ENCODE assay signal across 8 cellular contexts in the genomic region with DNA sequence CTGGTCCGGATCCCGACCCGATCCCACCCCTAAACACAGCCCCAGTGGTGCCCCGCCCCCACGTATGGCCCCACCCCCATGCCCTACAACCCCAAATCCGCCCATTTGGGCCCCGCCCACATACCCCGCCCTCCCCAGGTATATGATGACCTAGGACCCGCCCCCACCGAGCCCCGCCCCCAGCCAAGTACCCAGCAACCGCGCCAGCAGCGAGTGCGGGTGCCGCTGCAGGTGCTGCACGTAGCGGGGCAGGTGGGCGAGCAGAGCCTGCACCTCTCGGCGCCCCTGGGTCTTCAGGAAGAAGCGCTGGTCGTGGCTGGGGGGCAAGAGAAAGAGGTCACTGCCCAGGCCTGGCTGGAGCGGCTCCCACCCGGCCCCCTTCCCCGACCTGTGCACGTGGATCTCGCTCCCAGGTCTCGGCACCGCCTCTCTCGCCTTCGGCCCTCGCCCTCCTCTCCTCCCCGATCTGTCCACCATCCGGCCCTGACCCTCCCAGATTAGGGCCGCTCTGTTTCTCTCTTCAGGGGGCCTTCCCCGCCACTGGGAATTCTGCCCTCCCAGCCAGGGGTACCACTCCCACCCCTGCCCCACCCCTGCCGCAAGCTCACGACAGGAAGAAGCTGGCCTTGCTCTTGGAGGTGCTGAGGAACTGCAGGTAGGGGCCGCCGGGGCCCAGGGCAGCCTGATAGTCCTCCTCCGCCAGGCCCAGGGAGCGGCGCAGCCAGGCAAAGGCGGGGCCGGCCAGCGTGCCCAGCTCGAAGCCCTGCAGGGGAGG. TPM values are rescaled to one million over a fixed set of nuclear protein-coding genes. Genes with fewer than 3 reads are reported as not detected.
DNase-seq lines count a peak whose midpoint lies in the region; ATAC-seq and TF ChIP-seq lines count a peak whose summit lies in the region.

No MANE protein-coding gene starts in this region.

- H3K27me3 Mint-ChIP-seq in T-helper 2 cell treated with Interferon-gamma antibody and Interleukin-4, amounts not matched to agents 5 μg/mL and 100 μg/mL, for 36 hours (ENCODE audit: low read depth): peaks cover 36% of the 10 kb centered on the region
- H3K27me3 Mint-ChIP-seq in naive thymus-derived CD4-positive, alpha-beta T cell: peaks cover 0 to 42% (median 0%) of the 10 kb centered on the region in 5 donors

- TF ChIP-seq POLR2A in breast epithelium (IDR thresholded peaks at IDR 0.05) (no peak), vagina (IDR thresholded peaks at IDR 0.05) (no peak)

- peaks cover 41% of the 10 kb centered on the region for H3K27me3 ChIP-seq in H7 (ENCODE audit: control insufficient read depth, insufficient read depth, low read length)
- no peaks in the 10 kb centered on the region for H3K27me3 ChIP-seq in breast epithelium
- no peaks in the 10 kb centered on the region for H3K27me3 ChIP-seq in naive thymus-derived CD4-positive, alpha-beta T cell (ENCODE audit: control insufficient read depth in 2 of 2, insufficient read depth in 2 of 2, low read length in 2 of 2)
- no peaks in the 10 kb centered on the region for H3K27me3 ChIP-seq in vagina

- H3K27ac Mint-ChIP-seq in T-helper 2 cell treated with Interferon-gamma antibody and Interleukin-4, amounts not matched to agents 5 μg/mL and 100 μg/mL, for 36 hours: no peak overlapping the region
- no peak overlapping the region for H3K27ac Mint-ChIP-seq in naive thymus-derived CD4-positive, alpha-beta T cell

- H3K36me3 Mint-ChIP-seq in T-helper 2 cell treated with Interferon-gamma antibody and Interleukin-4, amounts not matched to agents 5 μg/mL and 100 μg/mL, for 36 hours (ENCODE audit: low read depth): no peaks in the 10 kb centered on the region
- H3K36me3 Mint-ChIP-seq in naive thymus-derived CD4-positive, alpha-beta T cell: no peaks in the 10 kb centered on the region

- TF ChIP-seq CTCF in breast epithelium (IDR thresholded peaks at IDR 0.05) (no peak), vagina (IDR thresholded peaks at IDR 0.05) (no peak)

- CTCF ChIA-PET in naive thymus-derived CD4-positive, alpha-beta T cell (lab: Charles Lee): interaction anchor here (0.6 kb wide), 1 partner anchor 110 kb away, joined by 4 read pairs; no protein-coding TSS in a partner anchor

- peak overlapping the region in 1 of 2 donors; percentile 44 for H3K27ac ChIP-seq in breast epithelium
- H3K27ac ChIP-seq in naive thymus-derived CD4-positive, alpha-beta T cell (ENCODE audit: low read depth, low read length): no peak overlapping the region
- no peak overlapping the region for H3K27ac ChIP-seq in vagina

- H3K4me3 ChIP-seq in H7 (ENCODE audit: insufficient read depth, low read depth, low read length) (peak overlapping the region; percentile 70), breast epithelium (peak overlapping the region in 2 of 3 donors; percentile 61 to 69), vagina (peak overlapping the region; percentile 36 to 41)
- H3K4me3 ChIP-seq in naive thymus-derived CD4-positive, alpha-beta T cell (ENCODE audit: low read length): peak overlapping the region; percentile 53

- peak; percentile 100 for DNase-seq in H7
- no peak for DNase-seq in T-helper 2 cell treated with Interferon-gamma antibody and Interleukin-4, amounts not matched to agents 5 μg/mL and 100 μg/mL, for 36 hours (ENCODE audit: low spot score)
- DNase-seq in breast epithelium (ENCODE audit: low spot score in 2 of 2): peak; percentile 73 to 75
- peak in 6 of 9 donors; percentile 43 to 90 (median 65) for DNase-seq in naive thymus-derived CD4-positive, alpha-beta T cell
- DNase-seq in vagina (ENCODE audit: extremely low spot score in 2 of 2): no peak
- no peak for DNase-seq in NCI-H226

- H3K4me1 Mint-ChIP-seq in T-helper 2 cell treated with Interferon-gamma antibody and Interleukin-4, amounts not matched to agents 5 μg/mL and 100 μg/mL, for 36 hours (ENCODE audit: low read depth): peaks cover 18% of the 10 kb centered on the region
- peaks cover 7 to 30% (median 26%) of the 10 kb centered on the region in 7 donors for H3K4me1 Mint-ChIP-seq in naive thymus-derived CD4-positive, alpha-beta T cell

- H3K4me1 ChIP-seq in breast epithelium (peaks cover 5 to 9% of the 10 kb centered on the region in 2 donors), vagina (peaks cover 41% of the 10 kb centered on the region)
- peaks cover 20 to 30% of the 10 kb centered on the region in 2 donors for H3K4me1 ChIP-seq in naive thymus-derived CD4-positive, alpha-beta T cell (ENCODE audit: control insufficient read depth in 2 of 2, insufficient read depth in 2 of 2, low read length in 2 of 2)

- no peaks in the 10 kb centered on the region for H3K36me3 ChIP-seq in H7 (replicated peaks; ENCODE audit: control insufficient read depth, insufficient read depth, low read length)
- H3K36me3 ChIP-seq in breast epithelium: no peaks in the 10 kb centered on the region
- no peaks in the 10 kb centered on the region for H3K36me3 ChIP-seq in naive thymus-derived CD4-positive, alpha-beta T cell (ENCODE audit: control insufficient read depth in 2 of 3, insufficient read depth in 3 of 3, low read length in 3 of 3)
- H3K36me3 ChIP-seq in vagina: no peaks in the 10 kb centered on the region

- POLR2A ChIA-PET in naive thymus-derived CD4-positive, alpha-beta T cell (lab: Charles Lee): interaction anchor here (0.6 to 3.1 kb wide), 4 partner anchors 9 to 330 kb away, joined by 3 to 14 read pairs (median 4); partner anchors contain the start of genes DPM2 and EEIG1

- H3K9me3 Mint-ChIP-seq in T-helper 2 cell treated with Interferon-gamma antibody and Interleukin-4, amounts not matched to agents 5 μg/mL and 100 μg/mL, for 36 hours: no peaks in the 10 kb centered on the region
- H3K9me3 Mint-ChIP-seq in naive thymus-derived CD4-positive, alpha-beta T cell: peaks cover 0 to 31% (median 0%) of the 10 kb centered on the region in 11 donors

- H3K9me3 ChIP-seq in breast epithelium (no peaks in the 10 kb centered on the region), vagina (no peaks in the 10 kb centered on the region)
- H3K9me3 ChIP-seq in naive thymus-derived CD4-positive, alpha-beta T cell (ENCODE audit: control insufficient read depth in 2 of 3, low read length in 3 of 3): no peaks in the 10 kb centered on the region

- H3K4me3 Mint-ChIP-seq in T-helper 2 cell treated with Interferon-gamma antibody and Interleukin-4, amounts not matched to agents 5 μg/mL and 100 μg/mL, for 36 hours: peak overlapping the region; percentile 63
- H3K4me3 Mint-ChIP-seq in naive thymus-derived CD4-positive, alpha-beta T cell: peak overlapping the region; percentile 36 to 76 (median 68)

- intact Hi-C loops in breast epithelium (cut with DNase I; ENCODE audit: low total_unique reads) (loop anchor here (5.0 kb wide), 1 partner anchor 335 kb away; no protein-coding TSS in a partner anchor), vagina (cut with DNase I) (loop anchor here (10.0 kb wide), 1 partner anchor 423 kb away; no protein-coding TSS in a partner anchor)
- intact Hi-C loops in naive thymus-derived CD4-positive, alpha-beta T cell (cut with micrococcal nuclease): loop anchor here in 1 of 2 donors (1.0 kb wide), 1 partner anchor 10 kb away; the partner anchor contains the start of gene DPM2

- ATAC-seq in naive thymus-derived CD4-positive, alpha-beta T cell: peak; percentile 79
- ATAC-seq in GM19328 (IDR thresholded peaks at IDR 0.05; ENCODE audit: unreplicated experiment): no peak
- no peak for ATAC-seq in GM18873 (IDR thresholded peaks at IDR 0.05; ENCODE audit: low FRiP score, unreplicated experiment)

RNA-seq across cellular contexts. Expression of gene PIP5KL1, which starts 2.9 kb away (rescaled TPM):
- 0.94 and 3.4 TPM in 2 replicates for total RNA-seq in H7 (2014; rRNA removed; shearing (Covaris generic))
- total RNA-seq in breast epithelium (10 to 100 TPM in 1 of 3 donors, 1 to 10 TPM in 2; 2.2 to 10.1 (median 5.2) TPM), vagina (10.3 TPM)
- 1 to 10 TPM; 1.4 to 2.9 (median 2.1) TPM for total RNA-seq in naive thymus-derived CD4-positive, alpha-beta T cell
- polyA plus RNA-seq in naive thymus-derived CD4-positive, alpha-beta T cell: under 1 TPM in 1 of 2 donors, not detected in 1; 0.17 TPM

RNA-seq across cellular contexts. Expression of gene DPM2, which starts 10.0 kb away (rescaled TPM):
- total RNA-seq in H7 (2014; rRNA removed; shearing (Covaris generic)): 38.3 and 45.6 TPM in 2 replicates
- 10 to 100 TPM; 10.6 to 17.4 (median 17.1) TPM for total RNA-seq in breast epithelium
- 10 to 100 TPM; 29.1 to 84.4 (median 56.8) TPM for total RNA-seq in naive thymus-derived CD4-positive, alpha-beta T cell
- 10 to 100 TPM; 29.3 to 39.5 TPM for polyA plus RNA-seq in naive thymus-derived CD4-positive, alpha-beta T cell
- total RNA-seq in vagina: 17.7 TPM

RNA-seq across cellular contexts. Expression of gene ST6GALNAC4, which starts 10.8 kb away (rescaled TPM):
- 18.5 and 24.6 TPM in 2 replicates for total RNA-seq in H7 (2014; rRNA removed; shearing (Covaris generic))
- total RNA-seq in breast epithelium (10 to 100 TPM; 17.6 to 44.6 (median 24.0) TPM), vagina (33.1 TPM)
- 10 to 100 TPM; 28.0 to 51.0 (median 36.1) TPM for total RNA-seq in naive thymus-derived CD4-positive, alpha-beta T cell
- 10 to 100 TPM; 20.0 to 21.7 TPM for polyA plus RNA-seq in naive thymus-derived CD4-positive, alpha-beta T cell

RNA-seq across cellular contexts. Expression of gene ST6GALNAC6, which starts 28.2 kb away (rescaled TPM):
- 30.6 and 37.4 TPM in 2 replicates for total RNA-seq in H7 (2014; rRNA removed; shearing (Covaris generic))
- 100 to 1,000 TPM in 2 of 3 donors, 10 to 100 TPM in 1; 61.5 to 175 (median 103) TPM for total RNA-seq in breast epithelium
- total RNA-seq in naive thymus-derived CD4-positive, alpha-beta T cell: 100 to 1,000 TPM in 3 of 5 experiments, 10 to 100 TPM in 2; 63.0 to 125 (median 107) TPM
- polyA plus RNA-seq in naive thymus-derived CD4-positive, alpha-beta T cell: 10 to 100 TPM; 28.3 to 34.5 TPM
- total RNA-seq in vagina: 108 TPM

RNA-seq across cellular contexts. Expression of gene AK1, which starts 50.2 kb away (rescaled TPM):
- total RNA-seq in H7 (2014; rRNA removed; shearing (Covaris generic)): 18.5 and 20.4 TPM in 2 replicates
- total RNA-seq in breast epithelium (10 to 100 TPM; 23.5 to 30.2 (median 23.6) TPM), vagina (33.4 TPM)
- total RNA-seq in naive thymus-derived CD4-positive, alpha-beta T cell: 10 to 100 TPM; 33.2 to 64.9 (median 51.6) TPM
- under 1 TPM; 0.09 to 0.21 TPM for polyA plus RNA-seq in naive thymus-derived CD4-positive, alpha-beta T cell

Comparison
In these comparisons a context has a peak if more than half of its experiments do, and no peak if none do; other contexts are left out.
1. DNase-seq: peak in H7 (single experiment), breast epithelium (2 of 2) and naive thymus-derived CD4-positive, alpha-beta T cell (6 of 9); none in T-helper 2 cell treated with Interferon-gamma antibody and Interleukin-4, amounts not matched to agents 5 μg/mL and 100 μg/mL, for 36 hours (single experiment), vagina (0 of 2) and NCI-H226 (single experiment).
2. Peak in every context shown above with its lines, with median percentiles within 50 percentile points of each other: H3K4me3 ChIP-seq.